Comparison of ENCODE assay signal across 24 cellular contexts in the genomic region with DNA sequence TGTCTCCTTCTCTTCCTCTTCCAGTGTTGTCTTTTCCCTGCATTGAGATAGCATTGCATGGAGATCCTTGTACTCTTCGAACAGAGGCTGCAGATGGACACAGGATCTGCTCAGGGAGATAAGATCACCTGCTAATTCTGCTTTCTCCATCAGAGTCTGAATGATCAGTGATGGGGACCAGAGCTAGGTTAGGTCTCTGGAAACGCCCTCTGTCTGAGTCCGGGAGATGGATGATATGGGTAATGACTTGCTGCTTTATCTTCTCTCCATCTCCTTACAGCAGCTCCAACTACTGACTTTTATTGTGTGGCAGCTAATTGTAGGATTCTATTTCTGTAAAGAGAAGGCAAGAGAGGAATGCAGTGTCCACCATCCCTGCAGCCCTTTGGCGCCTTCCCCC.
DNase-seq lines count a peak whose midpoint lies in the region; ATAC-seq and TF ChIP-seq lines count a peak whose summit lies in the region.
"Had no signal": no experiment of that assay in that cellular context is flagged by ENCODE, and none has a peak within 500 bp of the region (broad histone marks: within the 10 kb centered on the region; RNA-seq: fewer than 3 reads in every experiment).

No MANE protein-coding gene starts in this region.

- peaks cover 8% of the 10 kb centered on the region in 2 experiments for H3K4me1 ChIP-seq in trophoblast cell (ENCODE audit: control insufficient read depth in 1 of 2, insufficient read depth in 2 of 2, low read length in 2 of 2)
- H3K4me1 ChIP-seq: BE2C, BLaER1 had no signal

- H2AFZ ChIP-seq in trophoblast cell (ENCODE audit: insufficient read depth, low read length, poor library complexity) = no peak overlapping the region

- DNase-seq in ELF-1 (ENCODE audit: low read depth, low spot score) (peak; percentile 63), NCI-H2227 (lab: John Stamatoyannopoulos, UW; ENCODE audit: unreplicated experiment) (peak; percentile 20), SK-N-DZ (ENCODE audit: low spot score) (peak; percentile 99), trophoblast cell (no peak), HFFc6 (no peak)
- DNase-seq in activated CD4-positive, alpha-beta T cell treated with anti-CD3 and anti-CD28 coated beads for 1 hour = no peak
- DNase-seq: 8988T; ACHN; BE2C; C1 segment of cervical spinal cord; CD4-positive, alpha-beta memory T cell; CD4-positive, CD25-positive, alpha-beta regulatory T cell; CD8-positive, alpha-beta memory T cell; COR-L47; DMS 273 treated with DMSO at 0.1 percent for 48 hours; DMS153; DMS53; DMS79; DND-41; EL; GF-D8 had no signal

- H3K9me3 ChIP-seq in trophoblast cell (ENCODE audit: insufficient read depth, low read depth, low read length) = no peaks in the 10 kb centered on the region
- H3K9me3 ChIP-seq: BE2C, BLaER1 had no signal

- H2BK120ac ChIP-seq in trophoblast cell (ENCODE audit: insufficient read depth, low read length, poor library complexity) = peak overlapping the region; percentile 39

- no peaks in the 10 kb centered on the region for H3K27me3 Mint-ChIP-seq in HFFc6 (ENCODE audit: insufficient read depth)
- H3K27me3 Mint-ChIP-seq: CD4-positive, CD25-positive, alpha-beta regulatory T cell; CD8-positive, alpha-beta memory T cell had no signal

- peaks cover 2% of the 10 kb centered on the region for H3K79me2 ChIP-seq in trophoblast cell (ENCODE audit: control insufficient read depth, insufficient read depth, low read length, poor library complexity)

- H3K4me3 ChIP-seq in trophoblast cell (ENCODE audit: low read depth, low read length) = no peak overlapping the region
- H3K4me3 ChIP-seq: BLaER1 had no signal

- H3K9me3 Mint-ChIP-seq in HFFc6 = peaks cover 58% of the 10 kb centered on the region

- no peak overlapping the region for H3K27ac Mint-ChIP-seq in HFFc6
- H3K27ac Mint-ChIP-seq: CD14-positive monocyte; CD4-positive, alpha-beta memory T cell; CD4-positive, CD25-positive, alpha-beta regulatory T cell; CD8-positive, alpha-beta memory T cell had no signal

- no peaks in the 10 kb centered on the region for H3K36me3 ChIP-seq in trophoblast cell (ENCODE audit: control insufficient read depth in 1 of 2, insufficient read depth in 2 of 2, low read length in 2 of 2)
- H3K36me3 ChIP-seq: BE2C, BLaER1 had no signal

- H3K27me3 ChIP-seq in trophoblast cell (ENCODE audit: insufficient read depth, low read length) = peaks cover 2% of the 10 kb centered on the region
- H3K27me3 ChIP-seq: BE2C, BLaER1 had no signal

- H4K91ac ChIP-seq in trophoblast cell (ENCODE audit: low read depth, low read length) = peak overlapping the region; percentile 72

- H2BK12ac ChIP-seq in trophoblast cell (ENCODE audit: low read length) = no peak overlapping the region

- H4K8ac ChIP-seq in trophoblast cell (ENCODE audit: low read depth, low read length) = no peak overlapping the region

- H3K4ac ChIP-seq in trophoblast cell (ENCODE audit: low read depth, low read length) = no peak overlapping the region

- H3K27ac ChIP-seq in trophoblast cell (ENCODE audit: low read depth, low read length) = peak overlapping the region; percentile 77
- H3K27ac ChIP-seq: BLaER1 had no signal

- H3K36me3 Mint-ChIP-seq in HFFc6 (ENCODE audit: low read depth) = peaks cover 11% of the 10 kb centered on the region
- H3K36me3 Mint-ChIP-seq: CD14-positive monocyte had no signal

- no peak overlapping the region for H4K12ac ChIP-seq in trophoblast cell (ENCODE audit: low read depth, low read length)

- H3K14ac ChIP-seq in trophoblast cell (ENCODE audit: low read length) = no peak overlapping the region

- H3K79me1 ChIP-seq in trophoblast cell (ENCODE audit: low read length) = peaks cover 14% of the 10 kb centered on the region

- H2BK5ac ChIP-seq in trophoblast cell (ENCODE audit: low read depth, low read length, poor library complexity) = peak overlapping the region; percentile 54

- H2AK5ac ChIP-seq in trophoblast cell (ENCODE audit: low read length) = no peak overlapping the region

- H3K9ac ChIP-seq in trophoblast cell (ENCODE audit: low read length) = no peak overlapping the region
- H3K9ac ChIP-seq: BLaER1 had no signal

- H3K4me2 ChIP-seq in trophoblast cell (ENCODE audit: low read length) = no peak overlapping the region
- H3K4me2 ChIP-seq: BLaER1 had no signal

- no peak overlapping the region for H3K18ac ChIP-seq in trophoblast cell (ENCODE audit: low read length)

- H3K23ac ChIP-seq in trophoblast cell (ENCODE audit: low read length) = no peak overlapping the region

- no peak overlapping the region for H3K4me3 Mint-ChIP-seq in HFFc6
- H3K4me3 Mint-ChIP-seq: CD14-positive monocyte; CD4-positive, alpha-beta memory T cell; CD4-positive, CD25-positive, alpha-beta regulatory T cell; CD8-positive, alpha-beta memory T cell had no signal

- no peak for TF ChIP-seq CTCF in HFFc6 (IDR thresholded peaks at IDR 0.05)

- H3K4me1 Mint-ChIP-seq in HFFc6 (ENCODE audit: low read depth) = no peaks in the 10 kb centered on the region
- H3K4me1 Mint-ChIP-seq: CD4-positive, alpha-beta memory T cell; CD4-positive, CD25-positive, alpha-beta regulatory T cell; CD8-positive, alpha-beta memory T cell had no signal

- no CpG with 5 or more reads among the region's 4 CpGs for whole genome bisulfite sequencing in trophoblast cell (ENCODE audit: extremely low coverage, insufficient coverage, insufficient read length)

- ATAC-seq in GM18907 (IDR thresholded peaks at IDR 0.05; ENCODE audit: unreplicated experiment) = no peak

Comparison
In these comparisons a context has a peak if more than half of its experiments do, and no peak if none do; other contexts are left out.
1. DNase-seq: peak in ELF-1 (single experiment), NCI-H2227 (single experiment) and SK-N-DZ (single experiment); none in trophoblast cell (0 of 2), activated CD4-positive, alpha-beta T cell treated with anti-CD3 and anti-CD28 coated beads for 1 hour (single experiment) and HFFc6 (single experiment).